In genomic region chr2:3420076-3420848, GRCh38 we compare ENCODE assay signal across 26 cellular contexts. TPM values are rescaled to one million over a fixed set of nuclear protein-coding genes. Genes with fewer than 3 reads are reported as not detected.
DNase-seq lines count a peak whose midpoint lies in the region; ATAC-seq and TF ChIP-seq lines count a peak whose summit lies in the region.
"Had no signal": no experiment of that assay in that cellular context is flagged by ENCODE, and none has a peak within 500 bp of the region (broad histone marks: within the 10 kb centered on the region; RNA-seq: fewer than 3 reads in every experiment).

No MANE protein-coding gene starts in this region.

- ATAC-seq in left ventricle myocardium superior (no peak), HG03432 (IDR thresholded peaks at IDR 0.05; ENCODE audit: unreplicated experiment) (peak; percentile 54), gastroesophageal sphincter (no peak)
- no peak for ATAC-seq in stimulated activated naive B cell treated with anti-CD40 and anti-IgM and Interleukin-4, amounts not matched to agents 10 μg/mL and 1 μg/mL and 100 μg/mL, for 72 hours (replicated peaks)
- ATAC-seq: activated CD8-positive, alpha-beta T cell treated with anti-CD3 and anti-CD28 coated beads, Interleukin-2, amount 10 ng/mL, durations not matched to agents 7 days and 5 days; gastrocnemius medialis; natural killer cell treated with Interleukin-12 subunit alpha and Interleukin-12 subunit beta and Interleukin-15 and Interleukin-18, amount 100 ng/mL, for 72 hours had no signal

- intact Hi-C loops in left ventricle myocardium superior (cut with micrococcal nuclease): loop anchor here (10.0 kb wide), 1 partner anchor 235 kb away; the partner anchor contains the start of gene ALLC

- TF ChIP-seq EP300 in gastroesophageal sphincter (IDR thresholded peaks at IDR 0.05): no peak

- H3K4me3 ChIP-seq in cardiac muscle cell (no peak overlapping the region), gastroesophageal sphincter (no peak overlapping the region)
- H3K4me3 ChIP-seq: gastrocnemius medialis, hepatocyte, pancreas, skin epidermis had no signal

- H3K27ac Mint-ChIP-seq in stimulated activated naive B cell treated with anti-CD40 and anti-IgM and Interleukin-4, amounts not matched to agents 10 μg/mL and 1 μg/mL and 100 μg/mL, for 72 hours: peak overlapping the region; percentile 5
- H3K27ac Mint-ChIP-seq: activated CD8-positive, alpha-beta T cell treated with anti-CD3 and anti-CD28 coated beads, Interleukin-2, amount 10 ng/mL, durations not matched to agents 7 days and 5 days; natural killer cell treated with Interleukin-12 subunit alpha and Interleukin-12 subunit beta and Interleukin-15 and Interleukin-18, amount 100 ng/mL, for 72 hours had no signal

- no peak overlapping the region for H3K4me3 Mint-ChIP-seq in stimulated activated naive B cell treated with anti-CD40 and anti-IgM and Interleukin-4, amounts not matched to agents 10 μg/mL and 1 μg/mL and 100 μg/mL, for 72 hours
- H3K4me3 Mint-ChIP-seq: activated CD8-positive, alpha-beta T cell treated with anti-CD3 and anti-CD28 coated beads, Interleukin-2, amount 10 ng/mL, durations not matched to agents 7 days and 5 days; natural killer cell treated with Interleukin-12 subunit alpha and Interleukin-12 subunit beta and Interleukin-15 and Interleukin-18, amount 100 ng/mL, for 72 hours; type B pancreatic cell had no signal

- peaks cover 9% of the 10 kb centered on the region for H3K36me3 ChIP-seq in cardiac muscle cell
- H3K36me3 ChIP-seq in gastroesophageal sphincter: peaks cover 0 to 69% of the 10 kb centered on the region in 2 donors

- H3K27me3 Mint-ChIP-seq in stimulated activated naive B cell treated with anti-CD40 and anti-IgM and Interleukin-4, amounts not matched to agents 10 μg/mL and 1 μg/mL and 100 μg/mL, for 72 hours: no peaks in the 10 kb centered on the region
- H3K27me3 Mint-ChIP-seq: natural killer cell treated with Interleukin-12 subunit alpha and Interleukin-12 subunit beta and Interleukin-15 and Interleukin-18, amount 100 ng/mL, for 72 hours; type B pancreatic cell had no signal

- H3K4me1 ChIP-seq in cardiac muscle cell (ENCODE audit: low read depth) (peaks cover 14% of the 10 kb centered on the region), gastroesophageal sphincter (peaks cover 0 to 34% (median 0%) of the 10 kb centered on the region in 3 donors)
- H3K4me1 ChIP-seq: gastrocnemius medialis, pancreas had no signal

- no peaks in the 10 kb centered on the region for H3K27me3 ChIP-seq in cardiac muscle cell
- no peaks in the 10 kb centered on the region for H3K27me3 ChIP-seq in gastroesophageal sphincter
- H3K27me3 ChIP-seq: gastrocnemius medialis, hepatocyte, pancreas had no signal

- DNase-seq in cardiac muscle cell (ENCODE audit: low read depth in 1 of 2, low spot score in 1 of 2) (no peak), left ventricle myocardium superior (no peak), NCI-H1048 (lab: John Stamatoyannopoulos, UW) (no peak), GM03348 (ENCODE audit: low spot score) (no peak)
- DNase-seq in stimulated activated naive B cell treated with anti-CD40 and anti-IgM and Interleukin-4, amounts not matched to agents 10 μg/mL and 1 μg/mL and 100 μg/mL, for 72 hours: no peak
- DNase-seq in stimulated activated CD4-positive, alpha-beta T cell treated with anti-CD3 and anti-CD28 coated beads, Interleukin-12 subunit alpha, Interleukin-12 subunit beta, amount 100 ng/mL, for 4 hours: no peak
- DNase-seq: activated CD4-positive, alpha-beta T cell treated with anti-CD3 and anti-CD28 coated beads for 4 hours; activated CD8-positive, alpha-beta T cell treated with anti-CD3 and anti-CD28 coated beads, Interleukin-2, amount 10 ng/mL, durations not matched to agents 7 days and 5 days; gastrocnemius medialis; kidney glomerular epithelial cell; MM.1S; NCI-H2081 treated with DMSO at 0.1 percent for 48 hours; NCI-H446; NCI-H82; stimulated activated naive CD4-positive, alpha-beta T cell; T1000; WERI-Rb-1 had no signal

- peaks cover 3 to 5% of the 10 kb centered on the region in 2 donors for H3K9me3 Mint-ChIP-seq in stimulated activated naive B cell treated with anti-CD40 and anti-IgM and Interleukin-4, amounts not matched to agents 10 μg/mL and 1 μg/mL and 100 μg/mL, for 72 hours
- H3K9me3 Mint-ChIP-seq: natural killer cell treated with Interleukin-12 subunit alpha and Interleukin-12 subunit beta and Interleukin-15 and Interleukin-18, amount 100 ng/mL, for 72 hours; type B pancreatic cell had no signal

- peaks cover 27 to 49% of the 10 kb centered on the region in 2 donors for H3K4me1 Mint-ChIP-seq in stimulated activated naive B cell treated with anti-CD40 and anti-IgM and Interleukin-4, amounts not matched to agents 10 μg/mL and 1 μg/mL and 100 μg/mL, for 72 hours

- no peak for TF ChIP-seq CTCF in cardiac muscle cell (IDR thresholded peaks at IDR 0.05; ENCODE audit: low read depth, low read length)
- TF ChIP-seq CTCF in gastroesophageal sphincter (IDR thresholded peaks at IDR 0.05): no peak

- WGBS in gastroesophageal sphincter (ENCODE audit: low coverage in 1 of 2), 2 donors: 40 to 53% methylated on average over 5 to 11 of the region's 17 CpGs

- H3K27ac ChIP-seq in cardiac muscle cell: peak overlapping the region; percentile 79
- peak overlapping the region in 3 of 4 donors; percentile 14 to 67 (median 50) for H3K27ac ChIP-seq in gastroesophageal sphincter
- H3K27ac ChIP-seq: gastrocnemius medialis, hepatocyte, HL-60, KMS-11, pancreas, skin epidermis, WERI-Rb-1 had no signal

- H3K36me3 Mint-ChIP-seq in stimulated activated naive B cell treated with anti-CD40 and anti-IgM and Interleukin-4, amounts not matched to agents 10 μg/mL and 1 μg/mL and 100 μg/mL, for 72 hours: peaks cover 58 to 70% of the 10 kb centered on the region in 2 donors

- no peak for TF ChIP-seq POLR2A in gastroesophageal sphincter (IDR thresholded peaks at IDR 0.05)

- H3K9me3 ChIP-seq in cardiac muscle cell (ENCODE audit: low read depth): no peaks in the 10 kb centered on the region
- H3K9me3 ChIP-seq in gastroesophageal sphincter: no peaks in the 10 kb centered on the region
- H3K9me3 ChIP-seq: gastrocnemius medialis, pancreas had no signal

RNA-seq across cellular contexts. Expression of gene TRAPPC12, which starts 40.8 kb away (rescaled TPM):
- total RNA-seq in cardiac muscle cell: 103 and 129 TPM in 2 replicates
- 77.2 and 95.8 TPM in 2 replicates for polyA plus RNA-seq in cardiac muscle cell
- 105 TPM for total RNA-seq in left ventricle myocardium superior
- 10 to 100 TPM; 52.2 to 90.7 (median 77.6) TPM for total RNA-seq in gastroesophageal sphincter

RNA-seq across cellular contexts. Expression of gene EIPR1, which starts 42.6 kb away (rescaled TPM):
- total RNA-seq in cardiac muscle cell: 23.2 and 54.4 TPM in 2 replicates
- 12.6 and 28.2 TPM in 2 replicates for polyA plus RNA-seq in cardiac muscle cell
- 9.6 TPM for total RNA-seq in left ventricle myocardium superior
- 10 to 100 TPM; 11.3 to 26.8 (median 22.2) TPM for total RNA-seq in gastroesophageal sphincter
